15 cellular contexts compared by ENCODE assay signal in the genomic region with DNA sequence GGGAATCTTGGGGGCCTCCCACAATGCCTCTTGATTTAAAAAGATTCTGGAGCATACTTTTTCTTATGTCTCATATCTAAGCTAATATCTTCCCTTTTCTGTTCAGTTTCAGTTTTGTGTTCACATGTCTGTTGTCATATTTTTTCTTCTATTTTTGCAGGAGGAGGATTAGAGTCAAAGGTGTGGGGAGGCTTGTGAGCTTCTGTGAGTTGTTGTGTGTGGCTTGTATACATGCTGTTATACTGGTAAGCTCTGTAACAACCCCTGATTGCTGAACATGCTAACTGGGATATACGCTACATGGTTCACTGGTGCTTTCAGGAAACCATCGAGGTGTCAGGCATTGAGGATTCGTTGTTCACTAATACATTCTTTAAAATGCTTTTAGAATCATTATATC.
A peak's percentile ranks its signal among the peaks of the same experiment; 100 is the strongest.
DNase-seq lines count a peak whose midpoint lies in the region; ATAC-seq, FAIRE-seq and TF ChIP-seq lines count a peak whose summit lies in the region.
"Had no signal": no experiment of that assay in that cellular context is flagged by ENCODE, and none has a peak within 500 bp of the region (broad histone marks: within the 10 kb centered on the region; RNA-seq: fewer than 3 reads in every experiment).

No MANE protein-coding gene starts in this region.

- no peak for DNase-seq in GM19239 (ENCODE audit: insufficient read length, low spot score)
- DNase-seq in activated CD8-positive, alpha-beta T cell treated with anti-CD3 and anti-CD28 coated beads, Interleukin-2, amount 10 ng/mL, durations not matched to agents 7 days and 5 days, result no peak
- no peak for DNase-seq in natural killer cell
- DNase-seq in HT-29 (ENCODE audit: low spot score), result no peak
- no peak for DNase-seq in GM19238 (ENCODE audit: insufficient read length, low spot score)
- DNase-seq: left cardiac atrium, NCI-H2029 treated with DMSO at 0.1 percent for 48 hours, NCI-H69, substantia nigra had no signal

- H3K27me3 ChIP-seq in DOHH2 (ENCODE audit: control insufficient read depth, low read length), result no peaks in the 10 kb centered on the region

- H3K4me1 ChIP-seq in DOHH2 (ENCODE audit: control insufficient read depth, low read length), result peaks cover 51% of the 10 kb centered on the region

- H3F3A ChIP-seq in DOHH2 (ENCODE audit: control insufficient read depth, insufficient read depth), result no peaks in the 10 kb centered on the region

- H3K4me1 Mint-ChIP-seq in activated CD8-positive, alpha-beta T cell treated with anti-CD3 and anti-CD28 coated beads, Interleukin-2, amount 10 ng/mL, durations not matched to agents 7 days and 5 days (ENCODE audit: low read depth), result peaks cover 48% of the 10 kb centered on the region
- peaks cover 0 to 5% of the 10 kb centered on the region in 2 donors for H3K4me1 Mint-ChIP-seq in natural killer cell

- H3K79me2 ChIP-seq in DOHH2 (ENCODE audit: control insufficient read depth, low read length), result peaks cover 10% of the 10 kb centered on the region

- no peaks in the 10 kb centered on the region for H3K36me3 ChIP-seq in DOHH2 (ENCODE audit: control insufficient read depth, low read length)

- intact Hi-C loops in natural killer cell (cut with micrococcal nuclease), result loop anchor here (5.0 kb wide), 2 partner anchors 168 to 1353 kb away; no protein-coding TSS in a partner anchor

- H3K9me2 ChIP-seq in DOHH2 (replicated peaks; ENCODE audit: control insufficient read depth, low read length), result no peaks in the 10 kb centered on the region

- peak overlapping the region; percentile 86 for H3K27ac Mint-ChIP-seq in activated CD8-positive, alpha-beta T cell treated with anti-CD3 and anti-CD28 coated beads, Interleukin-2, amount 10 ng/mL, durations not matched to agents 7 days and 5 days
- H3K27ac Mint-ChIP-seq in natural killer cell, result no peak overlapping the region

- H4K20me1 ChIP-seq in DOHH2 (ENCODE audit: control insufficient read depth, insufficient read depth, low read depth, low read length), result no peaks in the 10 kb centered on the region

- no peaks in the 10 kb centered on the region for H3K9me3 ChIP-seq in DOHH2 (ENCODE audit: control insufficient read depth, insufficient read depth, low read length)

- ATAC-seq in activated CD8-positive, alpha-beta T cell treated with anti-CD3 and anti-CD28 coated beads, Interleukin-2, amount 10 ng/mL, durations not matched to agents 7 days and 5 days, result no peak
- ATAC-seq in natural killer cell (peak; percentile 8 to 39 (median 28)), HG02970 (IDR thresholded peaks at IDR 0.05; ENCODE audit: low FRiP score, unreplicated experiment) (no peak)

- H3K9me3 Mint-ChIP-seq in activated CD8-positive, alpha-beta T cell treated with anti-CD3 and anti-CD28 coated beads, Interleukin-2, amount 10 ng/mL, durations not matched to agents 7 days and 5 days (ENCODE audit: insufficient read depth), result peaks cover 3% of the 10 kb centered on the region
- no peaks in the 10 kb centered on the region for H3K9me3 Mint-ChIP-seq in natural killer cell

- H3K4me2 ChIP-seq in DOHH2 (ENCODE audit: low read length), result peak overlapping the region; percentile 25

- CTCF ChIA-PET in activated CD8-positive, alpha-beta T cell treated with anti-CD3 and anti-CD28 coated beads, Interleukin-2, amount 10 ng/mL, durations not matched to agents 7 days and 5 days (lab: Charles Lee), result interaction anchor here (3.0 kb wide), 1 partner anchor 74 kb away, joined by 11 read pairs; no protein-coding TSS in a partner anchor

- FAIRE-seq in GM19239 (lab: Jason Lieb, UNC), result peak; percentile 47
- FAIRE-seq: bronchial epithelial cell, H1, RCC 7860 had no signal

- no peaks in the 10 kb centered on the region for H3K27me3 Mint-ChIP-seq in activated CD8-positive, alpha-beta T cell treated with anti-CD3 and anti-CD28 coated beads, Interleukin-2, amount 10 ng/mL, durations not matched to agents 7 days and 5 days (ENCODE audit: low read depth)
- H3K27me3 Mint-ChIP-seq in natural killer cell (ENCODE audit: low read depth in 2 of 2), result no peaks in the 10 kb centered on the region

- H3K4me3 ChIP-seq in DOHH2 (ENCODE audit: low read length), result no peak overlapping the region

- H3K4me3 Mint-ChIP-seq in activated CD8-positive, alpha-beta T cell treated with anti-CD3 and anti-CD28 coated beads, Interleukin-2, amount 10 ng/mL, durations not matched to agents 7 days and 5 days, result no peak overlapping the region
- H3K4me3 Mint-ChIP-seq in natural killer cell, result peak overlapping the region; percentile 61
- H3K4me3 Mint-ChIP-seq: CD14-positive monocyte had no signal

- TF ChIP-seq CTCF in DOHH2 (IDR thresholded peaks at IDR 0.05; ENCODE audit: low read depth, low read length, poor library complexity, severe bottlenecking), result no peak
- TF ChIP-seq CTCF in natural killer cell (IDR thresholded peaks at IDR 0.05), result no peak

- H3K36me3 Mint-ChIP-seq in activated CD8-positive, alpha-beta T cell treated with anti-CD3 and anti-CD28 coated beads, Interleukin-2, amount 10 ng/mL, durations not matched to agents 7 days and 5 days (ENCODE audit: low read depth), result peaks cover 34% of the 10 kb centered on the region
- H3K36me3 Mint-ChIP-seq in natural killer cell, result no peaks in the 10 kb centered on the region

- H3K27ac ChIP-seq in DOHH2 (ENCODE audit: low read depth, low read length), result 0 out of 2 replicates have a peak overlapping the region, but pooled peaks have one; percentile 11

- POLR2A ChIA-PET in activated CD8-positive, alpha-beta T cell treated with anti-CD3 and anti-CD28 coated beads, Interleukin-2, amount 10 ng/mL, durations not matched to agents 7 days and 5 days (lab: Charles Lee), result no interaction called here

Comparison
In these comparisons a context has a peak if more than half of its experiments do, and no peak if none do; other contexts are left out.
1. ATAC-seq: peak in natural killer cell (3 of 3); none in activated CD8-positive, alpha-beta T cell treated with anti-CD3 and anti-CD28 coated beads, Interleukin-2, amount 10 ng/mL, durations not matched to agents 7 days and 5 days (single experiment) and HG02970 (single experiment).